Comparison of ENCODE assay signal across 8 cellular contexts in the genomic region with DNA sequence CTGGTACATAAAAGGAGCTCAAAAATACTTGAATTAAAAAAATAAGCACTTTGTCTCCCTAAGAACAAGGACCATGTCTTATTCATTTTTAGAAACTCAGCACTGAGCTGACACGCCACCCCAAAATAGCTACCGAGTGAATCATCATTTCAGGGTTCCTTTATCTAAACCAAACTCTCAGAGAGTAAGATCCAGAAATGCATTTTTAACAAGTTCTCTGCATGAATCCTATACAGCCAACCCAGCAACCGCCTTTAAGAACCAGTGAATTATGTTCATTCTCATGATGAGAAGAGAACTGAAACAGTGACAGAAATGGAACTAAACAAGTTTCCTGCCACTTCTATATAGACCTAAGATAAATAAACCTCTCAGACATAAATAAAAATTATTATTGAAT.
DNase-seq lines count a peak whose midpoint lies in the region; ATAC-seq and TF ChIP-seq lines count a peak whose summit lies in the region.

No MANE protein-coding gene starts in this region.

- DNase-seq in AG08396 (ENCODE audit: low spot score) (peak; percentile 59), SW480 (ENCODE audit: low spot score) (no peak), tibial artery (no peak), cortex of kidney (lab: John Stamatoyannopoulos, UW) (no peak), DMS 273 treated with DMSO at 0.1 percent for 48 hours (lab: John Stamatoyannopoulos, UW) (no peak)
- peak; percentile 32 for DNase-seq in activated naive CD4-positive, alpha-beta T cell treated with anti-CD3 and anti-CD28 coated beads, Interleukin-2, amount 50 U/mL, for 16 hours

- H3K4me3 ChIP-seq in tibial artery = no peak overlapping the region

- H3K4me1 ChIP-seq in tibial artery = peaks cover 0 to 8% (median 1%) of the 10 kb centered on the region in 4 donors

- intact Hi-C loops in tibial artery (cut with DNase I; ENCODE audit: low total_unique reads) = no loop called here

- no peaks in the 10 kb centered on the region for H3K27me3 ChIP-seq in tibial artery

- ATAC-seq in GM18868 (IDR thresholded peaks at IDR 0.05; ENCODE audit: unreplicated experiment) (peak; percentile 93), HG02938 (IDR thresholded peaks at IDR 0.05; ENCODE audit: unreplicated experiment) (peak; percentile 91)

- no peak for TF ChIP-seq CTCF in tibial artery (IDR thresholded peaks at IDR 0.05)

- H3K36me3 ChIP-seq in tibial artery = no peaks in the 10 kb centered on the region

- H3K27ac ChIP-seq in tibial artery = no peak overlapping the region

- H3K9me3 ChIP-seq in tibial artery = no peaks in the 10 kb centered on the region

Comparison
In these comparisons a context has a peak if more than half of its experiments do, and no peak if none do; other contexts are left out.
1. DNase-seq: peak in AG08396 (single experiment) and activated naive CD4-positive, alpha-beta T cell treated with anti-CD3 and anti-CD28 coated beads, Interleukin-2, amount 50 U/mL, for 16 hours (single experiment); none in SW480 (single experiment), tibial artery (0 of 2), cortex of kidney (single experiment) and DMS 273 treated with DMSO at 0.1 percent for 48 hours (single experiment).